ENCODE assay signal across 1 cellular context in the genomic region with DNA sequence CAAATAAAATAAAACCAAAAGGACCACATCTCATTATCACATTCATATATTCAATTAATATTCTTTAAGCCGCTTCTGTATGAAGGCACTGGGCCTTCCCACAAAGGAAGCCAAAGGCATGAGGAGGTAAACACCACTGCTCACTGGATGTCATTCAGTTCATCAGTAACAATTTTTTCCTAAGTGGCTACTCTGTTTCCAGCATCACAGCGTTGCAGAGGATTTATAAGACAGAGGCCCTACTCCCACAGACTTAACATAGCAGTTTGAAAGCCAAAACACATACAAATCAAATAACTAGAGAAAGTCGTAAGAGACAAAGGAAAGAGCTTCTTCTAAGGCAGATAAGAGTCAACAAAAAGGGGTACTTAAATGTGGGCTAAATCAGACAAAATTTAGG.
TF ChIP-seq lines count a peak whose summit lies in the region.

No MANE protein-coding gene starts in this region.

TF ChIP-seq in GM23338, 12 proteins besides CTCF, POLR2A, EP300 and RAD21 (continued from another document):
- TF ChIP-seq, protein P1, sequence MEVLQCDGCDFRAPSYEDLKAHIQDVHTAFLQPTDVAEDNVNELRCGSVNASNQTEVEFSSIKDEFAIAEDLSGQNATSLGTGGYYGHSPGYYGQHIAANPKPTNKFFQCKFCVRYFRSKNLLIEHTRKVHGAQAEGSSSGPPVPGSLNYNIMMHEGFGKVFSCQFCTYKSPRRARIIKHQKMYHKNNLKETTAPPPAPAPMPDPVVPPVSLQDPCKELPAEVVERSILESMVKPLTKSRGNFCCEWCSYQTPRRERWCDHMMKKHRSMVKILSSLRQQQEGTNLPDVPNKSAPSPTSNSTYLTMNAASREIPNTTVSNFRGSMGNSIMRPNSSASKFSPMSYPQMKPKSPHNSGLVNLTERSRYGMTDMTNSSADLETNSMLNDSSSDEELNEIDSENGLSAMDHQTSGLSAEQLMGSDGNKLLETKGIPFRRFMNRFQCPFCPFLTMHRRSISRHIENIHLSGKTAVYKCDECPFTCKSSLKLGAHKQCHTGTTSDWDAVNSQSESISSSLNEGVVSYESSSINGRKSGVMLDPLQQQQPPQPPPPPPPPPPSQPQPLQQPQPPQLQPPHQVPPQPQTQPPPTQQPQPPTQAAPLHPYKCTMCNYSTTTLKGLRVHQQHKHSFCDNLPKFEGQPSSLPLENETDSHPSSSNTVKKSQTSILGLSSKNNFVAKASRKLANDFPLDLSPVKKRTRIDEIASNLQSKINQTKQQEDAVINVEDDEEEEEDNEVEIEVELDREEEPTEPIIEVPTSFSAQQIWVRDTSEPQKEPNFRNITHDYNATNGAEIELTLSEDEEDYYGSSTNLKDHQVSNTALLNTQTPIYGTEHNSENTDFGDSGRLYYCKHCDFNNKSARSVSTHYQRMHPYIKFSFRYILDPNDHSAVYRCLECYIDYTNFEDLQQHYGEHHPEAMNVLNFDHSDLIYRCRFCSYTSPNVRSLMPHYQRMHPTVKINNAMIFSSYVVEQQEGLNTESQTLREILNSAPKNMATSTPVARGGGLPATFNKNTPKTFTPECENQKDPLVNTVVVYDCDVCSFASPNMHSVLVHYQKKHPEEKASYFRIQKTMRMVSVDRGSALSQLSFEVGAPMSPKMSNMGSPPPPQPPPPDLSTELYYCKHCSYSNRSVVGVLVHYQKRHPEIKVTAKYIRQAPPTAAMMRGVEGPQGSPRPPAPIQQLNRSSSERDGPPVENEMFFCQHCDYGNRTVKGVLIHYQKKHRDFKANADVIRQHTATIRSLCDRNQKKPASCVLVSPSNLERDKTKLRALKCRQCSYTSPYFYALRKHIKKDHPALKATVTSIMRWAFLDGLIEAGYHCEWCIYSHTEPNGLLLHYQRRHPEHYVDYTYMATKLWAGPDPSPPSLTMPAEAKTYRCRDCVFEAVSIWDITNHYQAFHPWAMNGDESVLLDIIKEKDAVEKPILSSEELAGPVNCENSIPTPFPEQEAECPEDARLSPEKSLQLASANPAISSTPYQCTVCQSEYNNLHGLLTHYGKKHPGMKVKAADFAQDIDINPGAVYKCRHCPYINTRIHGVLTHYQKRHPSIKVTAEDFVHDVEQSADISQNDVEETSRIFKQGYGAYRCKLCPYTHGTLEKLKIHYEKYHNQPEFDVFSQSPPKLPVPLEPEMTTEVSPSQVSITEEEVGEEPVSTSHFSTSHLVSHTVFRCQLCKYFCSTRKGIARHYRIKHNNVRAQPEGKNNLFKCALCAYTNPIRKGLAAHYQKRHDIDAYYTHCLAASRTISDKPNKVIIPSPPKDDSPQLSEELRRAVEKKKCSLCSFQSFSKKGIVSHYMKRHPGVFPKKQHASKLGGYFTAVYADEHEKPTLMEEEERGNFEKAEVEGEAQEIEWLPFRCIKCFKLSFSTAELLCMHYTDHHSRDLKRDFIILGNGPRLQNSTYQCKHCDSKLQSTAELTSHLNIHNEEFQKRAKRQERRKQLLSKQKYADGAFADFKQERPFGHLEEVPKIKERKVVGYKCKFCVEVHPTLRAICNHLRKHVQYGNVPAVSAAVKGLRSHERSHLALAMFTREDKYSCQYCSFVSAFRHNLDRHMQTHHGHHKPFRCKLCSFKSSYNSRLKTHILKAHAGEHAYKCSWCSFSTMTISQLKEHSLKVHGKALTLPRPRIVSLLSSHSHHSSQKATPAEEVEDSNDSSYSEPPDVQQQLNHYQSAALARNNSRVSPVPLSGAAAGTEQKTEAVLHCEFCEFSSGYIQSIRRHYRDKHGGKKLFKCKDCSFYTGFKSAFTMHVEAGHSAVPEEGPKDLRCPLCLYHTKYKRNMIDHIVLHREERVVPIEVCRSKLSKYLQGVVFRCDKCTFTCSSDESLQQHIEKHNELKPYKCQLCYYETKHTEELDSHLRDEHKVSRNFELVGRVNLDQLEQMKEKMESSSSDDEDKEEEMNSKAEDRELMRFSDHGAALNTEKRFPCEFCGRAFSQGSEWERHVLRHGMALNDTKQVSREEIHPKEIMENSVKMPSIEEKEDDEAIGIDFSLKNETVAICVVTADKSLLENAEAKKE (CRISPR knock-in tag; IDR thresholded peaks at IDR 0.05), result no peak
- TF ChIP-seq EZH2phosphoT487 (IDR thresholded peaks at IDR 0.05; ENCODE audit: unreplicated experiment) (no peak), REST (IDR thresholded peaks at IDR 0.05; ENCODE audit: unreplicated experiment) (no peak), EZH2 (IDR thresholded peaks at IDR 0.05; ENCODE audit: low read depth, unreplicated experiment) (no peak), POLR2AphosphoS5 (IDR thresholded peaks at IDR 0.05; ENCODE audit: low read depth) (no peak), STAT1 (IDR thresholded peaks at IDR 0.05; ENCODE audit: unreplicated experiment) (no peak)
